In genomic region chr21:42849759-42850412, GRCh38 we compare ENCODE assay signal across 32 cellular contexts. TPM values are rescaled to one million over a fixed set of nuclear protein-coding genes. Genes with fewer than 3 reads are reported as not detected.
DNase-seq lines count a peak whose midpoint lies in the region; ATAC-seq, FAIRE-seq and TF ChIP-seq lines count a peak whose summit lies in the region.
"Had no signal": no experiment of that assay in that cellular context is flagged by ENCODE, and none has a peak within 500 bp of the region (broad histone marks: within the 10 kb centered on the region; RNA-seq: fewer than 3 reads in every experiment).

No MANE protein-coding gene starts in this region.

- H4K5ac ChIP-seq in H1 (ENCODE audit: insufficient read length, low read depth, low read length), result no peak overlapping the region

- H3K27ac ChIP-seq in BLaER1 (no peak overlapping the region), H1 (ENCODE audit: low read depth, low read length) (no peak overlapping the region), osteoblast (ENCODE audit: low read depth, low read length) (no peak overlapping the region), WERI-Rb-1 (no peak overlapping the region)
- no peak overlapping the region for H3K27ac ChIP-seq in BLaER1 treated with 17β-estradiol and CSF1 and Interleukin-3, amounts not matched to agents 10 nM and 100 nM
- H3K27ac ChIP-seq in naive thymus-derived CD4-positive, alpha-beta T cell (ENCODE audit: low read depth, low read length), result no peak overlapping the region
- H3K27ac ChIP-seq: brain microvascular endothelial cell, dorsolateral prefrontal cortex, heart right ventricle, KMS-11, ovary, SK-N-MC, tibial artery had no signal

- no peaks in the 10 kb centered on the region for H3K23me2 ChIP-seq in H1 (ENCODE audit: low read depth, low read length)

- WGBS in H1 (ENCODE audit: extremely low coverage in 1 of 2, insufficient coverage in 1 of 2, insufficient read length in 1 of 2, insufficient replicate concordance in 2 of 2, low coverage in 1 of 2, low lambda C conversion rate in 2 of 2, missing lambda C conversion rate in 1 of 2), 2 experiments, result 95% methylated on average over 29 of the region's 29 CpGs; no CpG with 5 or more reads in 1 of the 2 experiments

- intact Hi-C loops in naive thymus-derived CD4-positive, alpha-beta T cell (cut with micrococcal nuclease), result no loop called here

- H3K36me3 ChIP-seq in BLaER1 (peaks cover 87% of the 10 kb centered on the region), H1 (ENCODE audit: control insufficient read depth in 2 of 4, insufficient read depth in 4 of 4, low read length in 3 of 4) (peaks cover 31 to 80% (median 60%) of the 10 kb centered on the region in 4 experiments; a peak in 7 of 8 replicates), osteoblast (ENCODE audit: insufficient read depth, low read length) (peaks cover 50% of the 10 kb centered on the region), WERI-Rb-1 (peaks cover 86% of the 10 kb centered on the region)
- H3K36me3 ChIP-seq in BLaER1 treated with 17β-estradiol and CSF1 and Interleukin-3, amounts not matched to agents 10 nM and 100 nM, result peaks cover 63 to 100% (median 92%) of the 10 kb centered on the region in 11 experiments
- H3K36me3 ChIP-seq in naive thymus-derived CD4-positive, alpha-beta T cell (ENCODE audit: control insufficient read depth in 2 of 3, insufficient read depth in 3 of 3, low read length in 3 of 3), result peaks cover 0 to 87% (median 13%) of the 10 kb centered on the region in 3 experiments
- H3K36me3 ChIP-seq: ovary had no signal

- H3K4me1 Mint-ChIP-seq in naive thymus-derived CD4-positive, alpha-beta T cell, result peaks cover 0 to 8% (median 4%) of the 10 kb centered on the region in 7 donors
- H3K4me1 Mint-ChIP-seq: nephron had no signal

- no peak for TF ChIP-seq RAD21 in H1 (IDR thresholded peaks at IDR 0.05 in 1 of 2, conservative IDR thresholded peaks at IDR 0.05 in 1 of 2; ENCODE audit: low read depth in 2 of 2, low read length in 2 of 2)

- no peak overlapping the region for H3K56ac ChIP-seq in H1 (replicated peaks; ENCODE audit: insufficient read length, low read depth, low read length)

- H4K20me1 ChIP-seq in BLaER1 (peaks cover 98% of the 10 kb centered on the region), H1 (replicated peaks in 1 of 2; ENCODE audit: control insufficient read depth in 1 of 2, insufficient read depth in 2 of 2, low read length in 2 of 2) (peaks cover 11 to 43% of the 10 kb centered on the region in 2 experiments), osteoblast (ENCODE audit: insufficient read depth, low read length) (peaks cover 3% of the 10 kb centered on the region)
- H4K20me1 ChIP-seq in BLaER1 treated with 17β-estradiol and CSF1 and Interleukin-3, amounts not matched to agents 10 nM and 100 nM, result peaks cover 5 to 100% (median 98%) of the 10 kb centered on the region in 11 experiments; a peak in 21 of 22 replicates

- H4K8ac ChIP-seq in H1 (ENCODE audit: extremely low read depth, insufficient read depth, low read length), result peak overlapping the region; percentile 7; the same call in 1 of the 2 replicates

- no peak overlapping the region for H3K4ac ChIP-seq in H1 (replicated peaks; ENCODE audit: insufficient read length, low read depth, low read length)

- no peak overlapping the region for H3K18ac ChIP-seq in H1 (ENCODE audit: extremely low read depth, low read length)

- no peak overlapping the region for H2BK120ac ChIP-seq in H1 (replicated peaks; ENCODE audit: low read depth, low read length)

- H2BK12ac ChIP-seq in H1 (ENCODE audit: low read depth, low read length), result no peak overlapping the region

- H3K14ac ChIP-seq in H1 (ENCODE audit: insufficient read length), result no peak overlapping the region

- TF ChIP-seq CTCF in H1 (IDR thresholded peaks at IDR 0.05; ENCODE audit: control extremely low read depth in 1 of 3, insufficient read depth in 1 of 3, low read depth in 1 of 3, low read length in 3 of 3), result no peak
- no peak for TF ChIP-seq CTCF in osteoblast (IDR thresholded peaks at IDR 0.05; ENCODE audit: extremely low read depth, low read depth, low read length)
- TF ChIP-seq CTCF in WERI-Rb-1 (IDR thresholded peaks at IDR 0.05; ENCODE audit: low read depth, low read length), result no peak

- no peak for FAIRE-seq in H1 (lab: Jason Lieb, UNC)
- FAIRE-seq: endothelial cell of umbilical vein, frontal cortex, GM12892 had no signal

- no peak overlapping the region for H2BK20ac ChIP-seq in H1 (ENCODE audit: low read length)

- peak overlapping the region in 1 of 9 donors; percentile 36 for H3K27ac Mint-ChIP-seq in naive thymus-derived CD4-positive, alpha-beta T cell
- H3K27ac Mint-ChIP-seq: nephron had no signal

- peaks cover 0 to 32% of the 10 kb centered on the region in 2 experiments; a peak in 2 of 4 replicates for H3K79me2 ChIP-seq in H1 (ENCODE audit: control insufficient read depth in 1 of 2, insufficient read depth in 2 of 2, low read length in 2 of 2)
- H3K79me2 ChIP-seq in osteoblast (ENCODE audit: insufficient read depth, low read length), result peaks cover 19% of the 10 kb centered on the region

- no peak overlapping the region for H2AK5ac ChIP-seq in H1 (ENCODE audit: low read depth, low read length)

- H3K4me2 ChIP-seq in BLaER1 (peak overlapping the region; percentile 86), H1 (ENCODE audit: insufficient read depth in 1 of 2, low read depth in 2 of 2, low read length in 2 of 2) (no peak overlapping the region), osteoblast (ENCODE audit: insufficient read depth, low read length) (no peak overlapping the region)
- H3K4me2 ChIP-seq in BLaER1 treated with 17β-estradiol and CSF1 and Interleukin-3, amounts not matched to agents 10 nM and 100 nM, result peak overlapping the region in 6 of 11 experiments; percentile 59 to 89 (median 71); a peak in 8 of 22 replicates
- H3K4me2 ChIP-seq: KMS-11, smooth muscle cell had no signal

- no peak overlapping the region for H3K23ac ChIP-seq in H1 (ENCODE audit: insufficient read length)

- H3K79me1 ChIP-seq in H1 (ENCODE audit: low read depth, low read length), result peaks cover 8% of the 10 kb centered on the region; the same call in 1 of the 2 replicates

- peaks cover 90% of the 10 kb centered on the region for H3K4me1 ChIP-seq in BLaER1
- H3K4me1 ChIP-seq in BLaER1 treated with 17β-estradiol and CSF1 and Interleukin-3, amounts not matched to agents 10 nM and 100 nM, result peaks cover 5 to 92% (median 80%) of the 10 kb centered on the region in 10 experiments; a peak in 18 of 20 replicates
- no peaks in the 10 kb centered on the region for H3K4me1 ChIP-seq in H1 (replicated peaks in 1 of 4; ENCODE audit: control insufficient read depth in 3 of 4, insufficient read depth in 4 of 4, low read length in 3 of 4)
- no peaks in the 10 kb centered on the region for H3K4me1 ChIP-seq in osteoblast (ENCODE audit: insufficient read depth, low read length)
- no peaks in the 10 kb centered on the region for H3K4me1 ChIP-seq in naive thymus-derived CD4-positive, alpha-beta T cell (ENCODE audit: control insufficient read depth in 2 of 2, insufficient read depth in 2 of 2, low read length in 2 of 2)

- peaks cover 0 to 2% (median 0%) of the 10 kb centered on the region in 11 donors for H3K9me3 Mint-ChIP-seq in naive thymus-derived CD4-positive, alpha-beta T cell
- H3K9me3 Mint-ChIP-seq: nephron had no signal

- H3K27me3 Mint-ChIP-seq in naive thymus-derived CD4-positive, alpha-beta T cell, result no peaks in the 10 kb centered on the region

- H3K9ac ChIP-seq in BLaER1, result no peak overlapping the region
- H3K9ac ChIP-seq in BLaER1 treated with 17β-estradiol and CSF1 and Interleukin-3, amounts not matched to agents 10 nM and 100 nM, result 0 out of 22 replicates have a peak overlapping the region, but pooled peaks of 1 of the 11 experiments have one; percentile 24
- no peak overlapping the region for H3K9ac ChIP-seq in H1 (replicated peaks in 1 of 4; ENCODE audit: extremely low read depth in 1 of 4, low read depth in 3 of 4, low read length in 3 of 4)
- H3K9ac ChIP-seq: KMS-11 had no signal

- peaks cover 9 to 49% (median 21%) of the 10 kb centered on the region in 5 donors for H3K36me3 Mint-ChIP-seq in naive thymus-derived CD4-positive, alpha-beta T cell

- H3K4me3 ChIP-seq in BLaER1, result no peak overlapping the region
- H3K4me3 ChIP-seq in BLaER1 treated with 17β-estradiol and CSF1 and Interleukin-3, amounts not matched to agents 10 nM and 100 nM, result no peak overlapping the region
- H3K4me3 ChIP-seq in H1 (ENCODE audit: extremely low read depth in 1 of 4, insufficient read depth in 2 of 4, low read depth in 3 of 4, low read length in 4 of 4), result no peak overlapping the region
- no peak overlapping the region for H3K4me3 ChIP-seq in osteoblast (ENCODE audit: insufficient read depth, low read length)
- no peak overlapping the region for H3K4me3 ChIP-seq in WERI-Rb-1 (ENCODE audit: low read depth, low read length)
- H3K4me3 ChIP-seq in naive thymus-derived CD4-positive, alpha-beta T cell (ENCODE audit: low read length), result no peak overlapping the region
- H3K4me3 ChIP-seq: dorsolateral prefrontal cortex, heart right ventricle, mucosa of descending colon, ovary, SK-N-MC, smooth muscle cell, tibial artery had no signal

- DNase-seq in H1 (ENCODE audit: low read depth in 1 of 2, low spot score in 2 of 2), result no peak
- DNase-seq in osteoblast (ENCODE audit: insufficient read length, low spot score, missing footprints), result peak; percentile 75
- no peak for DNase-seq in activated gamma-delta T cell treated with Interleukin-2 at 50 U/mL for 16 hours
- DNase-seq in WERI-Rb-1, result no peak
- no peak for DNase-seq in naive thymus-derived CD4-positive, alpha-beta T cell
- DNase-seq: activated CD4-positive, alpha-beta T cell treated with anti-CD3 and anti-CD28 coated beads for 1 hour; amygdala; brain microvascular endothelial cell; C1 segment of cervical spinal cord; COR-L47; HCEC 1CT; heart right ventricle; kidney glomerular epithelial cell; MM.1S; NCI-H1417; NCI-H2029 treated with DMSO at 0.1 percent for 48 hours; NK-92 treated with Interleukin-12 subunit alpha and Interleukin-12 subunit beta, amount 100 ng/mL, for 24 hours; ovary; retina; stimulated activated CD4-positive, alpha-beta T cell treated with anti-CD3 and anti-CD28 coated beads, Interleukin-1b, Interleukin-23, amount 100 ng/mL, for 48 hours; tibial artery had no signal

- no peak for ATAC-seq in naive thymus-derived CD4-positive, alpha-beta T cell

- TF ChIP-seq POLR2A in H1 (IDR thresholded peaks at IDR 0.05; ENCODE audit: control extremely low read depth in 1 of 2, low read depth in 2 of 2, low read length in 2 of 2), result no peak

- H3K9me3 ChIP-seq in BLaER1, result no peaks in the 10 kb centered on the region
- H3K9me3 ChIP-seq in BLaER1 treated with 17β-estradiol and CSF1 and Interleukin-3, amounts not matched to agents 10 nM and 100 nM (replicated peaks in 1 of 11), result no peaks in the 10 kb centered on the region
- no peaks in the 10 kb centered on the region for H3K9me3 ChIP-seq in H1 (ENCODE audit: insufficient read depth in 2 of 2, low read depth in 1 of 2, low read length in 1 of 2)
- H3K9me3 ChIP-seq in osteoblast (ENCODE audit: low read depth, low read length), result no peaks in the 10 kb centered on the region
- no peaks in the 10 kb centered on the region for H3K9me3 ChIP-seq in WERI-Rb-1 (ENCODE audit: severe bottlenecking)
- H3K9me3 ChIP-seq in naive thymus-derived CD4-positive, alpha-beta T cell (ENCODE audit: control insufficient read depth in 2 of 3, low read length in 3 of 3), result no peaks in the 10 kb centered on the region
- H3K9me3 ChIP-seq: heart right ventricle, mucosa of descending colon, ovary, tibial artery had no signal

- H4K91ac ChIP-seq in H1 (replicated peaks; ENCODE audit: insufficient read length, low read length), result no peak overlapping the region

- POLR2A ChIA-PET in H1 (lab: Charles Lee; ENCODE audit: partially characterized antibody), result interaction anchor here (0.9 to 1.9 kb wide), 7 partner anchors 8 to 28 kb away, joined by 5 to 11 read pairs (median 5); no protein-coding TSS in a partner anchor
- POLR2A ChIA-PET in naive thymus-derived CD4-positive, alpha-beta T cell (lab: Charles Lee), result no interaction called here

- H3K4me3 Mint-ChIP-seq in naive thymus-derived CD4-positive, alpha-beta T cell, result no peak overlapping the region
- H3K4me3 Mint-ChIP-seq: nephron had no signal

- no peaks in the 10 kb centered on the region for H3K27me3 ChIP-seq in BLaER1
- peaks cover 0 to 11% (median 0%) of the 10 kb centered on the region in 11 experiments; a peak in 3 of 22 replicates for H3K27me3 ChIP-seq in BLaER1 treated with 17β-estradiol and CSF1 and Interleukin-3, amounts not matched to agents 10 nM and 100 nM
- H3K27me3 ChIP-seq in H1 (replicated peaks in 1 of 4; ENCODE audit: control insufficient read depth in 3 of 4, extremely low read depth in 1 of 4, insufficient read depth in 3 of 4, low read length in 3 of 4), result no peaks in the 10 kb centered on the region
- H3K27me3 ChIP-seq in osteoblast (ENCODE audit: insufficient read depth, low read length), result no peaks in the 10 kb centered on the region
- no peaks in the 10 kb centered on the region for H3K27me3 ChIP-seq in WERI-Rb-1 (ENCODE audit: insufficient read depth, low read depth, severe bottlenecking)
- no peaks in the 10 kb centered on the region for H3K27me3 ChIP-seq in naive thymus-derived CD4-positive, alpha-beta T cell (ENCODE audit: control insufficient read depth in 2 of 2, insufficient read depth in 2 of 2, low read length in 2 of 2)
- H3K27me3 ChIP-seq: brain microvascular endothelial cell, dorsolateral prefrontal cortex, heart right ventricle, ovary, tibial artery had no signal

- H2BK5ac ChIP-seq in H1 (ENCODE audit: low read depth, low read length), result no peak overlapping the region

- CTCF ChIA-PET in H1 (lab: Charles Lee; ENCODE audit: partially characterized antibody), result interaction anchor here (1.0 to 2.5 kb wide), 4 partner anchors 12 to 68 kb away, joined by 3 to 10 read pairs (median 3); no protein-coding TSS in a partner anchor
- CTCF ChIA-PET in naive thymus-derived CD4-positive, alpha-beta T cell (lab: Charles Lee), result interaction anchor here (0.5 kb wide), 1 partner anchor 325 kb away, joined by 3 read pairs; no protein-coding TSS in a partner anchor

- H2AFZ ChIP-seq in H1 (ENCODE audit: low read length) (no peak overlapping the region), osteoblast (ENCODE audit: low read length) (no peak overlapping the region)

- no peak for TF ChIP-seq EP300 in H1 (IDR thresholded peaks at IDR 0.05; ENCODE audit: borderline replicate concordance in 1 of 2, low read depth in 2 of 2, low read length in 2 of 2)

- H2BK15ac ChIP-seq in H1 (ENCODE audit: low read length), result no peak overlapping the region

RNA-seq across cellular contexts. Expression of gene WDR4, which starts 29.5 kb away (rescaled TPM):
- 43.1 and 47.8 TPM in 2 replicates for total RNA-seq in H1 (2021; fragmentation: NEBNext Ultra II Directional; extraction: Animal tissue kit (Norgen Biotek cat#: 25700))
- 28.9 and 45.5 TPM in 2 replicates for polyA plus RNA-seq in H1 (2011; rRNA removed)
- 35.0 TPM for polyA plus RNA-seq in H1 (2011; cell fraction: cytosol; rRNA removed)
- 77.6 TPM for polyA plus RNA-seq in H1 (2011; cell fraction: nucleus; rRNA removed)
- polyA plus RNA-seq in H1 (2012, experiment 1 of 2), result 25.0 to 41.3 TPM (median 37.5 TPM) in 4 replicates
- 25.2 TPM for polyA plus RNA-seq in H1 (2012, experiment 2 of 2)
- 19.7 TPM for polyA plus RNA-seq in H1 (2013, experiment 1 of 2)
- polyA plus RNA-seq in H1 (2013, experiment 2 of 2), result 20.5 TPM
- 47.7 and 48.4 TPM in 2 replicates for polyA minus RNA-seq in H1 (2011; rRNA and poly(A)+ RNA removed)
- polyA minus RNA-seq in H1 (2011; cell fraction: cytosol; rRNA and poly(A)+ RNA removed), result 20.1 TPM
- polyA minus RNA-seq in H1 (2011; cell fraction: nucleus; rRNA and poly(A)+ RNA removed), result 70.6 TPM
- 8.0 and 10.1 TPM in 2 replicates for total RNA-seq in osteoblast
- 10 to 100 TPM; 24.4 to 39.1 (median 30.5) TPM for total RNA-seq in naive thymus-derived CD4-positive, alpha-beta T cell
- 10 to 100 TPM; 10.4 TPM for polyA plus RNA-seq in naive thymus-derived CD4-positive, alpha-beta T cell

RNA-seq across cellular contexts. Expression of gene NDUFV3, which starts 43.2 kb away (rescaled TPM):
- total RNA-seq in H1 (2021; fragmentation: NEBNext Ultra II Directional; extraction: Animal tissue kit (Norgen Biotek cat#: 25700)), result 44.4 and 47.1 TPM in 2 replicates
- 17.0 and 18.2 TPM in 2 replicates for polyA plus RNA-seq in H1 (2011; rRNA removed)
- 23.3 TPM for polyA plus RNA-seq in H1 (2011; cell fraction: cytosol; rRNA removed)
- polyA plus RNA-seq in H1 (2011; cell fraction: nucleus; rRNA removed), result 23.3 TPM
- polyA plus RNA-seq in H1 (2012, experiment 1 of 2), result 27.5 to 34.5 TPM (median 31.8 TPM) in 4 replicates
- polyA plus RNA-seq in H1 (2012, experiment 2 of 2), result 22.5 TPM
- polyA plus RNA-seq in H1 (2013, experiment 1 of 2), result 40.8 TPM
- 37.8 TPM for polyA plus RNA-seq in H1 (2013, experiment 2 of 2)
- polyA minus RNA-seq in H1 (2011; rRNA and poly(A)+ RNA removed), result 12.9 and 14.9 TPM in 2 replicates
- polyA minus RNA-seq in H1 (2011; cell fraction: cytosol; rRNA and poly(A)+ RNA removed), result 19.4 TPM
- polyA minus RNA-seq in H1 (2011; cell fraction: nucleus; rRNA and poly(A)+ RNA removed), result 12.8 TPM
- total RNA-seq in osteoblast, result 65.1 and 66.2 TPM in 2 replicates
- total RNA-seq in naive thymus-derived CD4-positive, alpha-beta T cell, result 10 to 100 TPM; 25.3 to 33.1 (median 30.9) TPM
- 10 to 100 TPM; 20.0 to 25.5 TPM for polyA plus RNA-seq in naive thymus-derived CD4-positive, alpha-beta T cell

Comparison
In these comparisons a context has a peak if more than half of its experiments do, and no peak if none do; other contexts are left out.
1. H3K4me2 ChIP-seq: peak in BLaER1 (single experiment) and BLaER1 treated with 17β-estradiol and CSF1 and Interleukin-3, amounts not matched to agents 10 nM and 100 nM (6 of 11); none in H1 (0 of 2) and osteoblast (single experiment).